In the genomic region with DNA sequence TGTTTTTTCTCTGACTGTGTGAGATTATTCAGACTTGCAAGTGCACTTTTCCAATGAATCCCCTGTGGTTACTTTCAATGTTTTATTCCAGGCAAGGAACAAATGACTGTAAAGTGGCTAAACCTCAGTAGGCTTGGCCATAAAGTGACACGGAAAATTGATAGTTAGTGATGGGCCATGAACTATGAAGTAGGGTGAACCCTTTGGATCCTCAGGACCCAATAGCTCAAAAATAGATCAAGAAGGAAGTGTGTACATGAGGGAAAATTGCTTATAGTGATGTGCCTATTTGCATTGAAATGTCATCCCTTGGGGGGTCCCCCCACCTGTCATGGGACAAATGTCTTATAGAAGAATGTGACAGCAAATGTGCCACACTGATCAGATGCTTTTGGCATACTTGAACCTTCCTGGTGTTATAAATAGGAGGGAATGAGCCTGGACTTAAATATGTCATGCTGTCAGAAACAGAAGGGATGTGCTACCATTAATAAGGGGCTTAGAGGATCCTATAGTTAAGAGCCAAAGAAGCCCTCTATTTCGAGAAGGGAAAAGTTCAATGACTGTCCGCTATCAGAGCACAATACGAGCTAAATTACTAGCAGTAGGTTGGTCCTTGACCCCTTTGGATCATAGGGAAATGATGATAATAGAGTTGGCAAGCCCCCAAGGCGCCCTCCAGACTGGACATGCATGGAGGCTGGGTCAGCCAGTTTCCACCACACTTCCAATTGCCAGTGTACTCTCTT, we compare ENCODE assay signal across 1 cellular context.
TF ChIP-seq lines count a peak whose summit lies in the region.

No MANE protein-coding gene starts in this region.

TF ChIP-seq in IMR-90, 13 proteins besides CTCF, POLR2A, EP300 and RAD21:
- TF ChIP-seq RFX5 (IDR thresholded peaks at IDR 0.05; ENCODE audit: low read depth, low read length) = no peak
- TF ChIP-seq MXI1 (IDR thresholded peaks at IDR 0.05; ENCODE audit: borderline replicate concordance, low read depth, low read length) = no peak
- no peak for TF ChIP-seq CHD1 (IDR thresholded peaks at IDR 0.05; ENCODE audit: low read depth, low read length)
- TF ChIP-seq RCOR1 (IDR thresholded peaks at IDR 0.05; ENCODE audit: insufficient replicate concordance, low read length) = no peak
- TF ChIP-seq USF2 (IDR thresholded peaks at IDR 0.05; ENCODE audit: low read depth, low read length) = no peak
- no peak for TF ChIP-seq MAZ (IDR thresholded peaks at IDR 0.05; ENCODE audit: borderline replicate concordance, low read depth, low read length)
- no peak for TF ChIP-seq ELK1 (IDR thresholded peaks at IDR 0.05; ENCODE audit: borderline replicate concordance, low read depth, low read length)
- TF ChIP-seq SMC3 (IDR thresholded peaks at IDR 0.05; ENCODE audit: low read depth, low read length) = no peak
- no peak for TF ChIP-seq NFE2L2 (IDR thresholded peaks at IDR 0.05; ENCODE audit: low read depth, low read length)
- no peak for TF ChIP-seq BHLHE40 (IDR thresholded peaks at IDR 0.05; ENCODE audit: low read depth, low read length)
- no peak for TF ChIP-seq CEBPB (IDR thresholded peaks at IDR 0.05; ENCODE audit: low read depth, low read length)
- no peak for TF ChIP-seq MAFK (IDR thresholded peaks at IDR 0.05; ENCODE audit: low read depth, low read length)
- TF ChIP-seq FOS (IDR thresholded peaks at IDR 0.05; ENCODE audit: low read depth, low read length) = no peak
